In genomic region chr9:95004452-95005275, GRCh38 we compare ENCODE assay signal across 8 cellular contexts.
A peak's percentile ranks its signal among the peaks of the same experiment; 100 is the strongest.
DNase-seq lines count a peak whose midpoint lies in the region; ATAC-seq and TF ChIP-seq lines count a peak whose summit lies in the region.

No MANE protein-coding gene starts in this region.

- ATAC-seq in GM19023 (IDR thresholded peaks at IDR 0.05; ENCODE audit: unreplicated experiment), result peak; percentile 73
- peak; percentile 82 for ATAC-seq in T-helper 17 cell
- ATAC-seq in left lung, result peak; percentile 53
- no peak for ATAC-seq in GM18873 (IDR thresholded peaks at IDR 0.05; ENCODE audit: low FRiP score, unreplicated experiment)

- TF ChIP-seq CTCF in AG09309 (IDR thresholded peaks at IDR 0.05; ENCODE audit: control insufficient read depth, insufficient read depth, low read depth, low read length, missing control alignments) (no peak), choroid plexus epithelial cell (conservative IDR thresholded peaks at IDR 0.05; ENCODE audit: low read depth, low read length) (no peak), left lung (IDR thresholded peaks at IDR 0.05) (no peak)

- no peaks in the 10 kb centered on the region for H3K4me1 Mint-ChIP-seq in T-helper 17 cell

- H3K27me3 ChIP-seq in HUES48 (ENCODE audit: control insufficient read depth, insufficient read depth, low read length) (peaks cover 48% of the 10 kb centered on the region), left lung (peaks cover 0 to 40% of the 10 kb centered on the region in 2 donors)

- intact Hi-C loops in left lung (cut with DNase I), result no loop called here

- H3K36me3 ChIP-seq in HUES48 (ENCODE audit: control insufficient read depth, insufficient read depth, low read length), result no peaks in the 10 kb centered on the region
- no peaks in the 10 kb centered on the region for H3K36me3 ChIP-seq in left lung

- peak overlapping the region; percentile 54; the same call in 1 of the 2 replicates for H3K9ac ChIP-seq in HUES48 (ENCODE audit: low read depth, low read length)

- peaks cover 6% of the 10 kb centered on the region for H3K36me3 Mint-ChIP-seq in T-helper 17 cell (ENCODE audit: low read depth)

- no peak overlapping the region for H3K27ac Mint-ChIP-seq in T-helper 17 cell

- H3K9me3 ChIP-seq in HUES48 (ENCODE audit: control insufficient read depth, insufficient read depth, low read length) (no peaks in the 10 kb centered on the region), T-helper 17 cell (ENCODE audit: control insufficient read depth, low read length, poor library complexity, severe bottlenecking) (no peaks in the 10 kb centered on the region), left lung (no peaks in the 10 kb centered on the region)

- no peaks in the 10 kb centered on the region; the same call in 1 of the 2 replicates for H3K4me1 ChIP-seq in HUES48 (ENCODE audit: control insufficient read depth, insufficient read depth, low read length)
- H3K4me1 ChIP-seq in left lung, result peaks cover 3 to 14% of the 10 kb centered on the region in 2 donors

- H3K4me3 ChIP-seq in AG09309 (ENCODE audit: control insufficient read depth, low read depth, low read length), result peak overlapping the region; percentile 57
- peak overlapping the region; percentile 74 for H3K4me3 ChIP-seq in HUES48 (ENCODE audit: low read depth, low read length)
- peak overlapping the region; percentile 80 for H3K4me3 ChIP-seq in choroid plexus epithelial cell (ENCODE audit: low read depth, low read length)
- peak overlapping the region; percentile 54 to 60 for H3K4me3 ChIP-seq in left lung

- DNase-seq in AG09309 (ENCODE audit: low read depth) (no peak), T-helper 17 cell (peak in 2 of 3 donors; percentile 19 to 35), choroid plexus epithelial cell (ENCODE audit: low read depth) (no peak), left lung (peak; percentile 58 to 86)
- DNase-seq in stimulated activated naive CD4-positive, alpha-beta T cell treated with Interleukin-2 at 50 U/mL for 16 hours (lab: John Stamatoyannopoulos, UW), result peak; percentile 26

- H3K27me3 Mint-ChIP-seq in T-helper 17 cell, result peaks cover 21% of the 10 kb centered on the region

- peak overlapping the region; percentile 89 for H3K4me3 Mint-ChIP-seq in T-helper 17 cell

- H3K27ac ChIP-seq in HUES48 (ENCODE audit: low read depth, low read length) (no peak overlapping the region), left lung (peak overlapping the region; percentile 94 to 99)

Comparison
In these comparisons a context has a peak if more than half of its experiments do, and no peak if none do; other contexts are left out.
1. DNase-seq: peak in T-helper 17 cell (2 of 3), left lung (2 of 2) and stimulated activated naive CD4-positive, alpha-beta T cell treated with Interleukin-2 at 50 U/mL for 16 hours (single experiment); none in AG09309 (single experiment) and choroid plexus epithelial cell (single experiment).
2. Peak in every context shown above with its lines, with median percentiles within 50 percentile points of each other: H3K4me3 ChIP-seq.